1 cellular context compared by ENCODE assay signal in the genomic region with DNA sequence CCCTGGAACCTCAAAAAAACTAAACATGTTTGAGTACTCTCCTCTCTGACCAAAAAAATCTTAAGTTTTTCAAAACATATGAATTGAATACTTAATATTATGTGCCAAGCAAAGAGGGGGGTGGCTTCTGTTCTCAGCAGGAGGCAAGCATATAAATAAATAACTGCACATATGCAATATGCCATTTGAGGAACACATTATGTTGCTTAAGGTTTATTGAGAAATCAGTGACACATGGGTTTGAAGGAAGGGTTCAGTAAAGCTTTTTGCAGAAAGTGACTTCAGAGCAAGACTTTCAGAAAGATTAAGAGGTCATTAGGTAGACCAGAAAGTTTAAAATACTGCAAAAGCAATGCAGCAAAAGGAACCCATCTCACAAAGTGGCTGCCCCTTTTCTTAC.
TF ChIP-seq lines count a peak whose summit lies in the region.

No MANE protein-coding gene starts in this region.

TF ChIP-seq in IMR-90, 13 proteins besides CTCF, POLR2A, EP300 and RAD21 (continued from another document):
- TF ChIP-seq USF2 (IDR thresholded peaks at IDR 0.05; ENCODE audit: low read depth, low read length) (no peak), SMC3 (IDR thresholded peaks at IDR 0.05; ENCODE audit: low read depth, low read length) (no peak), NFE2L2 (IDR thresholded peaks at IDR 0.05; ENCODE audit: low read depth, low read length) (no peak), MAZ (IDR thresholded peaks at IDR 0.05; ENCODE audit: borderline replicate concordance, low read depth, low read length) (no peak)
